In the genomic region with DNA sequence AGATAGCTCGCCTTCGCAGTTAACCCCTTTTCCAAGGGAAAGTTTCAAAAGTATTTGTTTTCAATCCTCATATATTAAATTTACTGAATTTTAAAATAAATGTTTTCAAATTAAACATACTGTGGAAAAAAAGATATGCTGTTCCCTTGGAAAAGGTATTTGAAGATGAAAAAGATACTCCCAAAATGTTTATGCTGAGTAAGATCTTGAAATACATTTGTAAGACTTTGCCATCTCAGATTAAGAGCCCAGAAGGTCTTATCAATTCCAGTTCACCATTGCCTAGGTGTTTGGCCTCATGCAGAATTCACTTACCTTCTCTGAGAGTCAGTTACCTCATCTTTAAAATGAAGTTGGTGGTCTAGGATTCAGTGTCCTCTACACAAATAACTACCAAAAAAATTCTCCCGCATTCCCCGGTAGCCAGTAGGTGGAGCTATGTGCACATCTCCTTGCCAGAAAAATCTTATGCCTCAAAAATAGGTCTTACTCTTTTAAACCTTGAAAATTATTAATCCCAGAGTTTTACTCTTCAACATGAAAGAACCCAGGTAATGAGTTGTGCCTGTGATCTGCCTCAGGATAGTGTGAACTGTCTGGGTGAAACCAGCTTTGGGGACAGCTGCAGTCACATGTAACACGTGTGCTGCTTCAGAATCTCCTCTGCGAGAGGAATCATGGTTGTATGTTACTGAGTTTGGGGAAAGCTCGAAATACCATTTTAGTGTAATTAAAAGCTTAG, we compare ENCODE assay signal across 9 cellular contexts.
A peak's percentile ranks its signal among the peaks of the same experiment; 100 is the strongest.
DNase-seq lines count a peak whose midpoint lies in the region; ATAC-seq, FAIRE-seq and TF ChIP-seq lines count a peak whose summit lies in the region.
"Had no signal": no experiment of that assay in that cellular context is flagged by ENCODE, and none has a peak within 500 bp of the region (broad histone marks: within the 10 kb centered on the region; RNA-seq: fewer than 3 reads in every experiment).

No MANE protein-coding gene starts in this region.

- H3K79me2 ChIP-seq in DND-41 (ENCODE audit: insufficient read depth, low read length): no peaks in the 10 kb centered on the region
- no peaks in the 10 kb centered on the region for H3K79me2 ChIP-seq in astrocyte (ENCODE audit: insufficient read depth, low read length)

- no peak overlapping the region for H3K4me2 ChIP-seq in DND-41 (ENCODE audit: insufficient read depth, low read length)
- H3K4me2 ChIP-seq in astrocyte (ENCODE audit: low read length): no peak overlapping the region

- H2AFZ ChIP-seq in DND-41 (ENCODE audit: low read depth, low read length) (no peak overlapping the region), astrocyte (ENCODE audit: low read depth, low read length) (no peak overlapping the region)

- no peaks in the 10 kb centered on the region for H3K27me3 Mint-ChIP-seq in astrocyte (ENCODE audit: low read depth, unreplicated experiment)
- H3K27me3 Mint-ChIP-seq: activated naive CD8-positive, alpha-beta T cell had no signal

- H3K9me3 ChIP-seq in DND-41 (ENCODE audit: insufficient read depth, low read length, severe bottlenecking) (no peaks in the 10 kb centered on the region), astrocyte (ENCODE audit: insufficient read depth, low read depth, low read length) (no peaks in the 10 kb centered on the region)

- H3K4me3 ChIP-seq in DND-41 (ENCODE audit: low read depth in 1 of 2, low read length in 2 of 2): no peak overlapping the region
- H3K4me3 ChIP-seq in astrocyte (ENCODE audit: insufficient read depth, low read depth, low read length): no peak overlapping the region

- no peaks in the 10 kb centered on the region for H3K9me3 Mint-ChIP-seq in astrocyte (ENCODE audit: unreplicated experiment)

- H3K27ac Mint-ChIP-seq in astrocyte (ENCODE audit: unreplicated experiment): no peak overlapping the region
- H3K27ac Mint-ChIP-seq: activated naive CD8-positive, alpha-beta T cell had no signal

- H3K27ac ChIP-seq in DND-41 (ENCODE audit: low read length): no peak overlapping the region
- no peak overlapping the region for H3K27ac ChIP-seq in astrocyte (ENCODE audit: low read depth, low read length)

- H3K4me1 ChIP-seq in DND-41 (ENCODE audit: insufficient read depth, low read length) (no peaks in the 10 kb centered on the region), astrocyte (ENCODE audit: insufficient read depth, low read length) (no peaks in the 10 kb centered on the region)

- H3K36me3 ChIP-seq in DND-41 (ENCODE audit: insufficient read depth, low read length): peaks cover 80% of the 10 kb centered on the region
- H3K36me3 ChIP-seq in astrocyte (ENCODE audit: insufficient read depth, low read length): peaks cover 30% of the 10 kb centered on the region

- peak; percentile 26 for FAIRE-seq in astrocyte (lab: Jason Lieb, UNC)

- ATAC-seq in DND-41 (ENCODE audit: insufficient read depth, low read depth) (peak; percentile 54; the same call in 2 of the 3 replicates), GM18520 (IDR thresholded peaks at IDR 0.05; ENCODE audit: unreplicated experiment) (no peak), GM18870 (IDR thresholded peaks at IDR 0.05; ENCODE audit: unreplicated experiment) (no peak)

- H3K27me3 ChIP-seq in DND-41 (ENCODE audit: insufficient read depth, low read length, poor library complexity) (no peaks in the 10 kb centered on the region), astrocyte (ENCODE audit: insufficient read depth, low read length) (no peaks in the 10 kb centered on the region)

- DNase-seq in DND-41 (peak; percentile 62), HuH-7 (ENCODE audit: low spot score) (peak; percentile 13), SKM-1 treated with dmso at 0.1 percent for 144 hours (lab: John Stamatoyannopoulos, UW; ENCODE audit: unreplicated experiment) (peak; percentile 24), astrocyte (ENCODE audit: low read depth) (no peak), iPS-NIHi7 (ENCODE audit: extremely low spot score) (peak; percentile 57)
- DNase-seq in stimulated activated CD4-positive, alpha-beta T cell treated with anti-CD3 and anti-CD28 coated beads, Interleukin-2, amount 100 ng/mL, for 24 hours: peak; percentile 44 to 56

- TF ChIP-seq CTCF in DND-41 (IDR thresholded peaks at IDR 0.05; ENCODE audit: borderline replicate concordance, extremely low read depth, low read length, poor library complexity, severe bottlenecking) (peak; percentile 94), astrocyte (IDR thresholded peaks at IDR 0.05; ENCODE audit: insufficient read depth, low read depth, low read length) (peak; percentile 94)

- peaks cover 7% of the 10 kb centered on the region for H3K4me1 Mint-ChIP-seq in astrocyte (ENCODE audit: low read depth, unreplicated experiment)

- peaks cover 25% of the 10 kb centered on the region for H3K36me3 Mint-ChIP-seq in astrocyte (ENCODE audit: low read depth, unreplicated experiment)

- H3K4me3 Mint-ChIP-seq in astrocyte (ENCODE audit: unreplicated experiment): no peak overlapping the region
- H3K4me3 Mint-ChIP-seq: activated naive CD8-positive, alpha-beta T cell had no signal

- H4K20me1 ChIP-seq in DND-41 (ENCODE audit: insufficient read depth, low read length) (no peaks in the 10 kb centered on the region), astrocyte (ENCODE audit: insufficient read depth, low read length) (no peaks in the 10 kb centered on the region)

- no peak overlapping the region for H3K9ac ChIP-seq in DND-41 (ENCODE audit: low read depth, low read length)
- H3K9ac ChIP-seq in astrocyte (ENCODE audit: low read length): no peak overlapping the region
